Comparison of ENCODE assay signal across 1 cellular context in genomic region chr2:18558458-18558857, GRCh38.
TF ChIP-seq lines count a peak whose summit lies in the region.

No MANE protein-coding gene starts in this region.

TF ChIP-seq in endothelial cell of umbilical vein, 7 proteins besides CTCF, POLR2A, EP300 and RAD21:
- TF ChIP-seq POLR2AphosphoS5 (IDR thresholded peaks at IDR 0.05; ENCODE audit: insufficient read depth, low read depth, low read length) (no peak), JUN (IDR thresholded peaks at IDR 0.05; ENCODE audit: borderline replicate concordance, insufficient read depth, insufficient read length, low read depth) (no peak), FOS (IDR thresholded peaks at IDR 0.05; ENCODE audit: borderline replicate concordance, insufficient read depth, low read length) (no peak)
